21 cellular contexts compared by ENCODE assay signal in genomic region chr19:4823577-4823976, GRCh38.
"Had no signal": no experiment of that assay in that cellular context is flagged by ENCODE, and none has a peak within 500 bp of the region (broad histone marks: within the 10 kb centered on the region; RNA-seq: fewer than 3 reads in every experiment).

No MANE protein-coding gene starts in this region.

- H3K27ac ChIP-seq: SJSA1, SK-N-MC had no signal

- H3K4me3 ChIP-seq: SJSA1, SK-N-MC had no signal

- H3K4me1 ChIP-seq: SJSA1 had no signal

- H3K9me3 ChIP-seq: SJSA1 had no signal

- ATAC-seq: Panc1, PC-3 had no signal

- DNase-seq: KBM-7, MV-4-11, NCI-H1048, NCI-H1105, NCI-H1417, NCI-H146, NCI-H1694 treated with DMSO at 0.1 percent for 48 hours, NCI-H1930, NCI-H2081, NCI-H2107, NCI-H2227 treated with DMSO at 0.1 percent for 48 hours, NCI-H510A, NCI-H524 treated with DMSO at 0.1 percent for 48 hours, NCI-H69, NCI-H774, PC-3, Right ventricle myocardium superior, SIG-M5 had no signal
